In genomic region chr2:188976545-188977268, GRCh38 we compare ENCODE assay signal across 11 cellular contexts. TPM values are rescaled to one million over a fixed set of nuclear protein-coding genes. Genes with fewer than 3 reads are reported as not detected.
DNase-seq lines count a peak whose midpoint lies in the region; ATAC-seq and TF ChIP-seq lines count a peak whose summit lies in the region.
"Had no signal": no experiment of that assay in that cellular context is flagged by ENCODE, and none has a peak within 500 bp of the region (broad histone marks: within the 10 kb centered on the region; RNA-seq: fewer than 3 reads in every experiment).

No MANE protein-coding gene starts in this region.

- no peak overlapping the region for H3K27ac ChIP-seq in OCI-LY7 (ENCODE audit: low read depth, low read length, poor library complexity, severe bottlenecking)
- H3K27ac ChIP-seq in fibroblast of lung (ENCODE audit: insufficient read depth, low read length) = peak overlapping the region; percentile 79

- no peak for DNase-seq in Caco-2
- peak; percentile 18 for DNase-seq in OCI-LY7 (ENCODE audit: low spot score)
- peak; percentile 54 to 83 for DNase-seq in fibroblast of lung (ENCODE audit: low read depth in 2 of 2)
- no peak for DNase-seq in osteocyte (ENCODE audit: extremely low spot score, unreplicated experiment)
- no peak for DNase-seq in NCI-H526 treated with DMSO at 0.1 percent for 48 hours (lab: John Stamatoyannopoulos, UW)
- DNase-seq: activated CD4-positive, alpha-beta memory T cell treated with anti-CD3 and anti-CD28 coated beads, Interleukin-2, amount 10 ng/mL, durations not matched to agents 7 days and 5 days; NCI-H187 had no signal

- H3K27me3 ChIP-seq in Caco-2 (replicated peaks; ENCODE audit: control insufficient read depth, insufficient read depth, low read length) (no peaks in the 10 kb centered on the region), fibroblast of lung (ENCODE audit: control insufficient read depth, insufficient read depth, low read length) (no peaks in the 10 kb centered on the region)

- no peaks in the 10 kb centered on the region for H3K9me3 Mint-ChIP-seq in Caco-2 (ENCODE audit: unreplicated experiment)
- no peaks in the 10 kb centered on the region for H3K9me3 Mint-ChIP-seq in osteocyte (ENCODE audit: unreplicated experiment)
- H3K9me3 Mint-ChIP-seq: activated CD4-positive, alpha-beta memory T cell treated with anti-CD3 and anti-CD28 coated beads, Interleukin-2, amount 10 ng/mL, durations not matched to agents 7 days and 5 days had no signal

- no peaks in the 10 kb centered on the region for H3K79me2 ChIP-seq in OCI-LY7 (ENCODE audit: insufficient read depth, low read depth, low read length)
- peaks cover 76% of the 10 kb centered on the region for H3K79me2 ChIP-seq in fibroblast of lung (ENCODE audit: control insufficient read depth, insufficient read depth, low read length)

- H3K27me3 Mint-ChIP-seq in Caco-2 (ENCODE audit: insufficient read depth, unreplicated experiment) (no peaks in the 10 kb centered on the region), osteocyte (ENCODE audit: unreplicated experiment) (no peaks in the 10 kb centered on the region)
- H3K27me3 Mint-ChIP-seq: activated CD4-positive, alpha-beta memory T cell treated with anti-CD3 and anti-CD28 coated beads, Interleukin-2, amount 10 ng/mL, durations not matched to agents 7 days and 5 days had no signal

- no peaks in the 10 kb centered on the region for H4K20me1 ChIP-seq in OCI-LY7 (ENCODE audit: insufficient read depth, low read length)
- H4K20me1 ChIP-seq in fibroblast of lung (ENCODE audit: control insufficient read depth, extremely low read depth, insufficient read depth, low read length) = peaks cover 2% of the 10 kb centered on the region

- H3K9me3 ChIP-seq in Caco-2 = no peaks in the 10 kb centered on the region
- H3K9me3 ChIP-seq in OCI-LY7 (ENCODE audit: low read length) = no peaks in the 10 kb centered on the region
- no peaks in the 10 kb centered on the region for H3K9me3 ChIP-seq in fibroblast of lung (ENCODE audit: control insufficient read depth, insufficient read depth, low read depth, low read length)
- H3K9me3 ChIP-seq: HAP-1 had no signal

- H2AFZ ChIP-seq in OCI-LY7 (ENCODE audit: low read length) (no peak overlapping the region), fibroblast of lung (ENCODE audit: low read length) (no peak overlapping the region)

- H3K36me3 ChIP-seq in Caco-2 (ENCODE audit: control insufficient read depth, insufficient read depth, low read length) (no peaks in the 10 kb centered on the region), OCI-LY7 (ENCODE audit: insufficient read depth, low read length) (no peaks in the 10 kb centered on the region), fibroblast of lung (ENCODE audit: control insufficient read depth, insufficient read depth, low read length) (no peaks in the 10 kb centered on the region)
- H3K36me3 ChIP-seq: HAP-1 had no signal

- H3K9ac ChIP-seq in fibroblast of lung (ENCODE audit: insufficient read depth, low read length) = peak overlapping the region; percentile 57

- BruUV-seq in Caco-2 (replicated peaks; lab: Mats Ljungman, UMichigan) (no TSS peak), OCI-LY7 (replicated peaks; lab: Mats Ljungman, UMichigan) (no TSS peak)

- H3K9me2 ChIP-seq in OCI-LY7 (ENCODE audit: insufficient read depth, low read length) = no peaks in the 10 kb centered on the region

- H3K36me3 Mint-ChIP-seq in Caco-2 (ENCODE audit: insufficient read depth, unreplicated experiment) (no peaks in the 10 kb centered on the region), osteocyte (ENCODE audit: unreplicated experiment) (peaks cover 29% of the 10 kb centered on the region)

- intact Hi-C loops in Caco-2 (cut with micrococcal nuclease; ENCODE audit: unreplicated experiment) (no loop called here), OCI-LY7 (cut with micrococcal nuclease; ENCODE audit: unreplicated experiment) (loop anchor here (2.0 kb wide), 1 partner anchor 452 kb away; no protein-coding TSS in a partner anchor)

- H3K27ac Mint-ChIP-seq in Caco-2 (ENCODE audit: unreplicated experiment) (no peak overlapping the region), osteocyte (ENCODE audit: unreplicated experiment) (peak overlapping the region; percentile 95)
- H3K27ac Mint-ChIP-seq: activated CD4-positive, alpha-beta memory T cell treated with anti-CD3 and anti-CD28 coated beads, Interleukin-2, amount 10 ng/mL, durations not matched to agents 7 days and 5 days had no signal

- TF ChIP-seq CTCF in Caco-2 (IDR thresholded peaks at IDR 0.05; ENCODE audit: insufficient read depth in 1 of 2, low read depth in 1 of 2, low read length in 1 of 2, severe bottlenecking in 1 of 2, unreplicated experiment in 1 of 2) (peak; percentile 10 to 15), OCI-LY7 (conservative IDR thresholded peaks at IDR 0.05; ENCODE audit: low read length) (peak; percentile 79), fibroblast of lung (conservative IDR thresholded peaks at IDR 0.05 in 1 of 2, IDR thresholded peaks at IDR 0.05 in 1 of 2; ENCODE audit: low read depth in 1 of 2, low read length in 2 of 2) (peak; percentile 43 to 68), osteocyte (IDR thresholded peaks at IDR 0.05) (peak; percentile 73)

- no peak overlapping the region for H3K4me2 ChIP-seq in OCI-LY7 (ENCODE audit: low read length)
- peak overlapping the region; percentile 98 for H3K4me2 ChIP-seq in fibroblast of lung (ENCODE audit: extremely low read depth, insufficient read depth, low read length)

- H3K4me1 ChIP-seq in Caco-2 (peaks cover 12% of the 10 kb centered on the region), OCI-LY7 (ENCODE audit: insufficient read depth, low read length, poor library complexity, severe bottlenecking) (no peaks in the 10 kb centered on the region), fibroblast of lung (ENCODE audit: control insufficient read depth, extremely low read depth, insufficient read depth, low read length) (peaks cover 4% of the 10 kb centered on the region)

- peaks cover 14% of the 10 kb centered on the region for H3K4me1 Mint-ChIP-seq in Caco-2 (ENCODE audit: low read depth, unreplicated experiment)
- H3K4me1 Mint-ChIP-seq in osteocyte (ENCODE audit: unreplicated experiment) = peaks cover 48% of the 10 kb centered on the region

- no peak for ATAC-seq in GM19035 (IDR thresholded peaks at IDR 0.05; ENCODE audit: unreplicated experiment)
- no peak for ATAC-seq in GM21360 (IDR thresholded peaks at IDR 0.05; ENCODE audit: unreplicated experiment)
- ATAC-seq in HG02870 (IDR thresholded peaks at IDR 0.05; ENCODE audit: unreplicated experiment) = no peak

- CTCF ChIA-PET in Caco-2 (lab: Charles Lee) = no interaction called here
- CTCF ChIA-PET in OCI-LY7 (lab: Charles Lee; ENCODE audit: unreplicated experiment) = no interaction called here

- POLR2A ChIA-PET in Caco-2 (lab: Charles Lee) (no interaction called here), OCI-LY7 (lab: Charles Lee) (interaction anchor here (1.2 kb wide), 1 partner anchor 15 kb away, joined by 4 read pairs; no protein-coding TSS in a partner anchor)

- H3K4me3 ChIP-seq in Caco-2 (ENCODE audit: low read depth, low read length) (no peak overlapping the region), OCI-LY7 (ENCODE audit: low read depth, low read length, poor library complexity, severe bottlenecking) (no peak overlapping the region), fibroblast of lung (replicated peaks in 1 of 4; ENCODE audit: control extremely low read depth in 1 of 4, insufficient read depth in 1 of 4, low read depth in 3 of 4, low read length in 4 of 4) (peak overlapping the region; percentile 63 to 100 (median 88))
- H3K4me3 ChIP-seq: HAP-1 had no signal

- H3K4me3 Mint-ChIP-seq in Caco-2 (ENCODE audit: unreplicated experiment) (no peak overlapping the region), osteocyte (ENCODE audit: unreplicated experiment) (peak overlapping the region; percentile 97)
- H3K4me3 Mint-ChIP-seq: activated CD4-positive, alpha-beta memory T cell treated with anti-CD3 and anti-CD28 coated beads, Interleukin-2, amount 10 ng/mL, durations not matched to agents 7 days and 5 days had no signal

RNA-seq across cellular contexts. Expression of gene COL3A1, which starts 2.5 kb away (rescaled TPM):
- 25.4 and 29.2 TPM in 2 replicates for total RNA-seq in Caco-2 (2022)
- total RNA-seq in OCI-LY7 (2014; rRNA removed; shearing (Covaris generic)) = not detected in 2 replicates
- not detected in 2 replicates for total RNA-seq in OCI-LY7 (2022)
- 925 and 2,431 TPM in 2 replicates for total RNA-seq in fibroblast of lung
- polyA plus RNA-seq in fibroblast of lung = 519 and 2,255 TPM in 2 replicates
- 611 and 2,708 TPM in 2 replicates for polyA plus RNA-seq in fibroblast of lung (2012)
- 665 and 2,288 TPM in 2 replicates for polyA minus RNA-seq in fibroblast of lung (ENCODE audit: low replicate concordance)
- total RNA-seq in osteocyte = 7,546 and 8,171 TPM in 2 replicates
- total RNA-seq: activated CD4-positive, alpha-beta memory T cell treated with anti-CD3 and anti-CD28 coated beads, Interleukin-2, amount 10 ng/mL, durations not matched to agents 7 days and 5 days had no signal

Comparison
In these comparisons a context has a peak if more than half of its experiments do, and no peak if none do; other contexts are left out.
1. DNase-seq: peak in OCI-LY7 (single experiment) and fibroblast of lung (2 of 2); none in Caco-2 (0 of 2), osteocyte (single experiment) and NCI-H526 treated with DMSO at 0.1 percent for 48 hours (single experiment).
2. H3K4me3 ChIP-seq: peak in fibroblast of lung (4 of 4); none in Caco-2 (single experiment) and OCI-LY7 (single experiment).
3. CTCF ChIP-seq: peak in every context shown above with its lines; median percentile 79 in OCI-LY7; 73 in osteocyte; 56 in fibroblast of lung; 12 in Caco-2.
4. RNA of gene COL3A1, which starts 2.5 kb away (total RNA-seq): 7,546 to 8,171 TPM in osteocyte and 925 to 2,431 TPM in fibroblast of lung; 25.4 to 29.2 TPM in Caco-2 and not detected in OCI-LY7; every median in the first group is over 10 times any median in the second.